ENCODE assay signal across 19 cellular contexts in the genomic region with DNA sequence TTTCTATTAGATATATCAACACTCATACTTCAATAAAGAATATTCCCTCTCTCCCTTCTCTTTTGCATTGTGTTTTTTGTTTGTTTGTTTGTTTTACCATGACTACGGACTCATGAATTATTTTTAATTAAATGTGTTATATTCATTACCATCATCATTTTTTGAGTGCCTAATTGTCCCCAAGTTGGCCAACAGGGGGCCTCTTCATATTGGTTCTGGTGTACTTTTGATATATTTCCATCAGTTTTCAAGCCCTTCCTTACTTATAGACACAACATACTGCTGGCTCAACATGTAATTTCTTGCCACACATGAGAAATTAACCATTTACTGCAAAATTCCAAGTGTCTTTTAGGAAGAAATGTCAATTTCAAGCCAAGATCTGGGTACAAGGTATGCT. TPM values are rescaled to one million over a fixed set of nuclear protein-coding genes. Genes with fewer than 3 reads are reported as not detected.
DNase-seq lines count a peak whose midpoint lies in the region; ATAC-seq and TF ChIP-seq lines count a peak whose summit lies in the region.
"Had no signal": no experiment of that assay in that cellular context is flagged by ENCODE, and none has a peak within 500 bp of the region (broad histone marks: within the 10 kb centered on the region; RNA-seq: fewer than 3 reads in every experiment).

No MANE protein-coding gene starts in this region.

- H3K27me3 Mint-ChIP-seq in endodermal cell (ENCODE audit: insufficient read depth) (no peaks in the 10 kb centered on the region), neural progenitor cell (ENCODE audit: insufficient read depth, low read depth) (no peaks in the 10 kb centered on the region)
- H3K27me3 Mint-ChIP-seq: CD4-positive, alpha-beta memory T cell; effector memory CD8-positive, alpha-beta T cell; natural killer cell treated with Interleukin-12 subunit alpha and Interleukin-12 subunit beta and Interleukin-15 and Interleukin-18, amount 100 ng/mL, for 72 hours; stimulated activated naive CD8-positive, alpha-beta T cell treated with anti-CD3 and anti-CD28 coated beads, Interleukin-15, Interleukin-2, amounts not matched to agents 100 ng/mL and 50 ng/mL, for 24 hours had no signal

- no peaks in the 10 kb centered on the region for H3F3A ChIP-seq in neural progenitor cell (ENCODE audit: low read depth)

- DNase-seq in EL, result peak; percentile 4
- DNase-seq in Karpas-422, result peak; percentile 41
- no peak for DNase-seq in endodermal cell
- DNase-seq in neural progenitor cell (ENCODE audit: low spot score), result peak; percentile 7
- DNase-seq in activated CD4-positive, alpha-beta T cell treated with anti-CD3 and anti-CD28 coated beads, Interleukin-2, amount 50 U/mL, for 4 hours, result no peak
- no peak for DNase-seq in left colon
- no peak for DNase-seq in spleen
- DNase-seq: activated naive CD4-positive, alpha-beta T cell; CD4-positive, alpha-beta memory T cell; effector memory CD8-positive, alpha-beta T cell; left cardiac atrium; NCI-H146; NCI-H526; right cardiac atrium; SIG-M5 had no signal

- H3K4me3 Mint-ChIP-seq in endodermal cell (no peak overlapping the region), neural progenitor cell (no peak overlapping the region)
- H3K4me3 Mint-ChIP-seq: CD4-positive, alpha-beta memory T cell; effector memory CD8-positive, alpha-beta T cell; natural killer cell treated with Interleukin-12 subunit alpha and Interleukin-12 subunit beta and Interleukin-15 and Interleukin-18, amount 100 ng/mL, for 72 hours; stimulated activated naive CD8-positive, alpha-beta T cell treated with anti-CD3 and anti-CD28 coated beads, Interleukin-15, Interleukin-2, amounts not matched to agents 100 ng/mL and 50 ng/mL, for 24 hours had no signal

- no peaks in the 10 kb centered on the region for H3K36me3 Mint-ChIP-seq in endodermal cell (ENCODE audit: low read depth)
- no peaks in the 10 kb centered on the region for H3K36me3 Mint-ChIP-seq in neural progenitor cell
- H3K36me3 Mint-ChIP-seq: CD4-positive, alpha-beta memory T cell had no signal

- H2AFZ ChIP-seq in Karpas-422 (ENCODE audit: low read length) (no peak overlapping the region), neural progenitor cell (replicated peaks) (no peak overlapping the region)

- H3K27ac ChIP-seq in Karpas-422 (ENCODE audit: low read length) (no peak overlapping the region), endodermal cell (ENCODE audit: low read depth, low read length) (no peak overlapping the region), neural progenitor cell (no peak overlapping the region), spleen (no peak overlapping the region)
- H3K27ac ChIP-seq: breast epithelium had no signal

- no peaks in the 10 kb centered on the region for H3K4me1 ChIP-seq in Karpas-422 (ENCODE audit: low read length)
- H3K4me1 ChIP-seq in endodermal cell (ENCODE audit: control insufficient read depth, insufficient read depth, low read length), result peaks cover 4% of the 10 kb centered on the region
- no peaks in the 10 kb centered on the region for H3K4me1 ChIP-seq in neural progenitor cell
- H3K4me1 ChIP-seq in spleen, result no peaks in the 10 kb centered on the region
- H3K4me1 ChIP-seq: breast epithelium had no signal

- ATAC-seq in GM18867 (IDR thresholded peaks at IDR 0.05; ENCODE audit: unreplicated experiment), result no peak
- ATAC-seq in left colon, result no peak
- ATAC-seq: effector memory CD8-positive, alpha-beta T cell; left cardiac atrium; natural killer cell treated with Interleukin-12 subunit alpha and Interleukin-12 subunit beta and Interleukin-15 and Interleukin-18, amount 100 ng/mL, for 72 hours; right cardiac atrium had no signal

- H3K27ac Mint-ChIP-seq in endodermal cell (no peak overlapping the region), neural progenitor cell (no peak overlapping the region)
- H3K27ac Mint-ChIP-seq: CD4-positive, alpha-beta memory T cell; effector memory CD8-positive, alpha-beta T cell; natural killer cell treated with Interleukin-12 subunit alpha and Interleukin-12 subunit beta and Interleukin-15 and Interleukin-18, amount 100 ng/mL, for 72 hours; stimulated activated naive CD8-positive, alpha-beta T cell treated with anti-CD3 and anti-CD28 coated beads, Interleukin-15, Interleukin-2, amounts not matched to agents 100 ng/mL and 50 ng/mL, for 24 hours had no signal

- H3K27me3 ChIP-seq in Karpas-422 (ENCODE audit: low read length), result no peaks in the 10 kb centered on the region
- H3K27me3 ChIP-seq in endodermal cell (ENCODE audit: control insufficient read depth, insufficient read depth, low read length, poor library complexity, severe bottlenecking), result no peaks in the 10 kb centered on the region
- no peaks in the 10 kb centered on the region for H3K27me3 ChIP-seq in neural progenitor cell
- H3K27me3 ChIP-seq in spleen (replicated peaks in 1 of 7), result no peaks in the 10 kb centered on the region
- H3K27me3 ChIP-seq: breast epithelium had no signal

- H3K36me3 ChIP-seq in Karpas-422 (ENCODE audit: insufficient read depth, low read length) (no peaks in the 10 kb centered on the region), endodermal cell (ENCODE audit: control insufficient read depth, insufficient read depth, low read length) (no peaks in the 10 kb centered on the region), neural progenitor cell (no peaks in the 10 kb centered on the region), spleen (no peaks in the 10 kb centered on the region)
- H3K36me3 ChIP-seq: breast epithelium had no signal

- H3K4me1 Mint-ChIP-seq in endodermal cell (peaks cover 7% of the 10 kb centered on the region), neural progenitor cell (no peaks in the 10 kb centered on the region)
- H3K4me1 Mint-ChIP-seq: CD4-positive, alpha-beta memory T cell had no signal

- intact Hi-C loops in left colon (cut with DNase I, micrococcal nuclease), result no loop called here
- intact Hi-C loops in spleen (cut with DNase I; ENCODE audit: low total_unique reads), result no loop called here

- no peaks in the 10 kb centered on the region for H3K9me2 ChIP-seq in Karpas-422 (replicated peaks; ENCODE audit: insufficient read depth, low read length)

- H3K79me2 ChIP-seq in Karpas-422 (ENCODE audit: low read length), result no peaks in the 10 kb centered on the region
- H3K79me2 ChIP-seq in neural progenitor cell (ENCODE audit: low read depth), result no peaks in the 10 kb centered on the region

- H4K20me1 ChIP-seq in Karpas-422 (ENCODE audit: insufficient read depth, low read depth, low read length) (no peaks in the 10 kb centered on the region), neural progenitor cell (ENCODE audit: low read depth) (no peaks in the 10 kb centered on the region)

- H3K9me3 Mint-ChIP-seq in endodermal cell (peaks cover 4% of the 10 kb centered on the region), neural progenitor cell (no peaks in the 10 kb centered on the region)

- H3K4me2 ChIP-seq in Karpas-422 (ENCODE audit: low read depth, low read length, poor library complexity, severe bottlenecking) (no peak overlapping the region), neural progenitor cell (no peak overlapping the region)

- TF ChIP-seq CTCF in endodermal cell (conservative IDR thresholded peaks at IDR 0.05) (peak; percentile 84), neural progenitor cell (IDR thresholded peaks at IDR 0.05) (peak; percentile 69), spleen (IDR thresholded peaks at IDR 0.05 in 8 of 11, conservative IDR thresholded peaks at IDR 0.05 in 3 of 11) (no peak)

- TF ChIP-seq POLR2A in spleen (IDR thresholded peaks at IDR 0.05), result no peak

- no CpG with 5 or more reads among the region's 1 CpG for whole genome bisulfite sequencing in endodermal cell (ENCODE audit: insufficient coverage in 1 of 2, insufficient read length in 1 of 2), 2 experiments
- WGBS in spleen, 5 donors, result 72 to 97% (median 82%) methylated on average over 1 of the region's 1 CpG

- H3K9me3 ChIP-seq in Karpas-422 (ENCODE audit: low read length) (peaks cover 30% of the 10 kb centered on the region), endodermal cell (ENCODE audit: control insufficient read depth, low read length) (peaks cover 8% of the 10 kb centered on the region), neural progenitor cell (ENCODE audit: low read depth) (no peaks in the 10 kb centered on the region), spleen (peaks cover 0 to 11% (median 2%) of the 10 kb centered on the region in 8 donors)
- H3K9me3 ChIP-seq: breast epithelium had no signal

- H3K4me3 ChIP-seq in Karpas-422 (ENCODE audit: low read length), result no peak overlapping the region
- no peak overlapping the region for H3K4me3 ChIP-seq in endodermal cell (ENCODE audit: low read length)
- H3K4me3 ChIP-seq in neural progenitor cell, result no peak overlapping the region
- H3K4me3 ChIP-seq in spleen, result no peak overlapping the region
- H3K4me3 ChIP-seq: breast epithelium had no signal

- H3K9ac ChIP-seq in Karpas-422 (ENCODE audit: low read length) (no peak overlapping the region), endodermal cell (ENCODE audit: extremely low read depth, low read length, poor library complexity, severe bottlenecking) (no peak overlapping the region), neural progenitor cell (no peak overlapping the region)

RNA-seq across cellular contexts. Expression of a gene that starts 54.5 kb away (rescaled TPM):
- total RNA-seq in Karpas-422 (2014; rRNA removed; shearing (Covaris generic); ENCODE audit: low replicate concordance), result not detected in 2 replicates
- total RNA-seq in endodermal cell (10 to 100 TPM; 69.6 to 80.4 TPM), neural progenitor cell (ENCODE audit: low replicate concordance) (34.7 and 42.9 TPM in 2 replicates), left colon (1 to 10 TPM; 2.5 to 5.2 TPM), spleen (1 to 10 TPM; 2.0 to 9.3 (median 5.6) TPM)
- polyA plus RNA-seq in endodermal cell (2013, experiment 1 of 2), result 33.2 TPM
- polyA plus RNA-seq in endodermal cell (2013, experiment 2 of 2), result 36.2 TPM
- polyA plus RNA-seq in spleen, result under 1 TPM; 0.22 to 0.62 (median 0.48) TPM
- total RNA-seq: CD4-positive, alpha-beta memory T cell; natural killer cell treated with Interleukin-12 subunit alpha and Interleukin-12 subunit beta and Interleukin-15 and Interleukin-18, amount 100 ng/mL, for 72 hours had no signal
- polyA plus RNA-seq: CD4-positive, alpha-beta memory T cell had no signal

Comparison
In these comparisons a context has a peak if more than half of its experiments do, and no peak if none do; other contexts are left out.
1. DNase-seq: peak in EL (single experiment), Karpas-422 (single experiment) and neural progenitor cell (single experiment); none in endodermal cell (single experiment), activated CD4-positive, alpha-beta T cell treated with anti-CD3 and anti-CD28 coated beads, Interleukin-2, amount 50 U/mL, for 4 hours (0 of 2), left colon (0 of 2) and spleen (single experiment).
2. CTCF ChIP-seq: peak in endodermal cell (single experiment) and neural progenitor cell (single experiment); none in spleen (0 of 11).